21 cellular contexts compared by ENCODE assay signal in the genomic region with DNA sequence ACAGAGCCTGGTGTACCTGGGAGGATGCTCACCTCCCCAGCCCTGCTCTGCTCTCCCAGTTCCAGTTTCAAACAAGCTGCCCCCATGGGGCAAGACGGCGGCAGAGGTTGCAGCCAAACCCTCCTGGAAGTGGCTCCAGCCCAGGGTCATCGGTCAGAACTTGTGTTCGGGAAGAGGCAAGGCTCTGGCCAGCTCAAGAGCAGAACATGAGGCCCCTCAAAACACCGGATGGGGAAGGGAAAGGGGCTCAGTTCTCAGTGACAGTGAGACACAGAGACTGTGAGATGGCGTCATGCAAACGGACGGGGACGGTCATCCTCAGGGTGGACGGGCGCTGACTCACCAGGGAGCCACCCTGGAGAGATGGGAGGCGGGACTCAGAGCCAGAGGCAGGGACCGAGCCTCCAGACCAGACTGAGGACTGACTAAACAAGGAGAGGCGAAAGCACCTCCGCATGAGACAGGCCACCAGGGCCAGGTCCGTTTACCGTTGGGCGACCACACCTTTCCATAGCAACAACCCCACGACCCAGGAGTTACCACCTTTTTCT.
DNase-seq lines count a peak whose midpoint lies in the region; ATAC-seq and TF ChIP-seq lines count a peak whose summit lies in the region.
"Had no signal": no experiment of that assay in that cellular context is flagged by ENCODE, and none has a peak within 500 bp of the region (broad histone marks: within the 10 kb centered on the region; RNA-seq: fewer than 3 reads in every experiment).

No MANE protein-coding gene starts in this region.

- peaks cover 5% of the 10 kb centered on the region; the same call in 1 of the 2 replicates for H3F3A ChIP-seq in GM23338 (replicated peaks; ENCODE audit: low read depth)

- peaks cover 5% of the 10 kb centered on the region; the same call in 1 of the 2 replicates for H3K9me2 ChIP-seq in GM23338 (ENCODE audit: insufficient read depth)

- TF ChIP-seq CTCF in GM23338 (conservative IDR thresholded peaks at IDR 0.05; ENCODE audit: low read depth in 2 of 2) (no peak), stomach (IDR thresholded peaks at IDR 0.05) (no peak)

- no peak overlapping the region for H3K4me2 ChIP-seq in GM23338
- H3K4me2 ChIP-seq: KMS-11 had no signal

- ATAC-seq in GM23338, result no peak
- ATAC-seq in HG03135 (IDR thresholded peaks at IDR 0.05; ENCODE audit: unreplicated experiment), result no peak
- no peak for ATAC-seq in HG02840 (IDR thresholded peaks at IDR 0.05; ENCODE audit: low FRiP score, unreplicated experiment)
- no peak for ATAC-seq in left colon
- ATAC-seq: activated CD8-positive, alpha-beta T cell treated with anti-CD3 and anti-CD28 coated beads, Interleukin-2, amount 10 ng/mL, durations not matched to agents 7 days and 5 days had no signal

- 41 to 58% (median 45%) methylated on average over 15 to 19 of the region's 19 CpGs for WGBS in stomach, 5 donors

- peaks cover 40% of the 10 kb centered on the region for H3K4me1 Mint-ChIP-seq in GM23338
- H3K4me1 Mint-ChIP-seq: activated naive CD8-positive, alpha-beta T cell treated with anti-CD3 and anti-CD28 coated beads, Interleukin-2, amount 50 U/mL, for 24 hours; CD8-positive, alpha-beta memory T cell had no signal

- H3K9me3 ChIP-seq in stomach, result no peaks in the 10 kb centered on the region
- H3K9me3 ChIP-seq: esophagus muscularis mucosa had no signal

- intact Hi-C loops in stomach (cut with DNase I; ENCODE audit: low total_unique reads), result no loop called here
- intact Hi-C loops in left colon (cut with DNase I, micrococcal nuclease), result no loop called here

- no peak overlapping the region for H3K4me3 Mint-ChIP-seq in GM23338
- H3K4me3 Mint-ChIP-seq: activated CD8-positive, alpha-beta T cell treated with anti-CD3 and anti-CD28 coated beads, Interleukin-2, amount 10 ng/mL, durations not matched to agents 7 days and 5 days; activated naive CD8-positive, alpha-beta T cell treated with anti-CD3 and anti-CD28 coated beads, Interleukin-2, amount 50 U/mL, for 24 hours; activated T-cell treated with anti-CD3 and anti-CD28 coated beads, Interleukin-2, amount 50 U/mL, for 72 hours; CD8-positive, alpha-beta memory T cell; nephron had no signal

- H3K4me3 ChIP-seq in GM23338, result no peak overlapping the region
- no peak overlapping the region for H3K4me3 ChIP-seq in stomach
- H3K4me3 ChIP-seq: cardiac muscle cell, esophagus muscularis mucosa had no signal

- H3K27me3 ChIP-seq in GM23338 (ENCODE audit: insufficient read depth) (peaks cover 3% of the 10 kb centered on the region; the same call in 1 of the 2 replicates), stomach (peaks cover 14 to 91% (median 46%) of the 10 kb centered on the region in 3 donors)

- H3K79me2 ChIP-seq in GM23338 (replicated peaks; ENCODE audit: insufficient read depth), result no peaks in the 10 kb centered on the region

- H4K20me1 ChIP-seq in GM23338 (replicated peaks; ENCODE audit: insufficient read depth), result no peaks in the 10 kb centered on the region

- no peaks in the 10 kb centered on the region for H3K36me3 ChIP-seq in GM23338 (ENCODE audit: insufficient read depth)
- H3K36me3 ChIP-seq in stomach, result no peaks in the 10 kb centered on the region
- H3K36me3 ChIP-seq: cardiac muscle cell, esophagus muscularis mucosa, WERI-Rb-1 had no signal

- H3K36me3 Mint-ChIP-seq in GM23338 (ENCODE audit: low read depth), result no peaks in the 10 kb centered on the region; the same call in 2 of the 3 replicates
- H3K36me3 Mint-ChIP-seq: CD8-positive, alpha-beta memory T cell had no signal

- no peak overlapping the region for H2AFZ ChIP-seq in GM23338

- H3K27ac Mint-ChIP-seq in GM23338, result peak overlapping the region; percentile 65; the same call in 1 of the 2 replicates
- H3K27ac Mint-ChIP-seq: activated CD8-positive, alpha-beta T cell treated with anti-CD3 and anti-CD28 coated beads, Interleukin-2, amount 10 ng/mL, durations not matched to agents 7 days and 5 days; activated naive CD8-positive, alpha-beta T cell treated with anti-CD3 and anti-CD28 coated beads, Interleukin-2, amount 50 U/mL, for 24 hours; activated T-cell treated with anti-CD3 and anti-CD28 coated beads, Interleukin-2, amount 50 U/mL, for 72 hours; CD8-positive, alpha-beta memory T cell; nephron had no signal

- no peak for TF ChIP-seq EP300 in stomach (IDR thresholded peaks at IDR 0.05)

- no peak for TF ChIP-seq POLR2A in stomach (IDR thresholded peaks at IDR 0.05)

- H3K27me3 Mint-ChIP-seq in GM23338 (ENCODE audit: insufficient read depth, low read depth, poor library complexity), result peaks cover 34% of the 10 kb centered on the region

- H3K27ac ChIP-seq in GM23338 (ENCODE audit: low read depth) (no peak overlapping the region), stomach (no peak overlapping the region)
- H3K27ac ChIP-seq: cardiac muscle cell, esophagus muscularis mucosa, KMS-11, WERI-Rb-1 had no signal

- H3K4me1 ChIP-seq in GM23338 (ENCODE audit: insufficient read depth), result no peaks in the 10 kb centered on the region; the same call in 1 of the 2 replicates
- peaks cover 0 to 11% (median 3%) of the 10 kb centered on the region in 4 donors for H3K4me1 ChIP-seq in stomach
- H3K4me1 ChIP-seq: esophagus muscularis mucosa had no signal

- peak; percentile 87 for DNase-seq in A172 (ENCODE audit: low spot score)
- no peak for DNase-seq in GM23338 (ENCODE audit: low spot score)
- peak; percentile 64 for DNase-seq in RPMI7951 (ENCODE audit: low read depth)
- peak; percentile 50 for DNase-seq in kidney tubule cell (ENCODE audit: low spot score)
- no peak for DNase-seq in stomach
- DNase-seq in left colon, result no peak
- DNase-seq: activated CD8-positive, alpha-beta T cell treated with anti-CD3 and anti-CD28 coated beads, Interleukin-2, amount 10 ng/mL, durations not matched to agents 7 days and 5 days; activated naive CD8-positive, alpha-beta T cell treated with anti-CD3 and anti-CD28 coated beads, Interleukin-2, amount 50 U/mL, for 24 hours; CD8-positive, alpha-beta memory T cell; NCI-H1417; NCI-H774; RPMI8226; T-helper 1 cell; WERI-Rb-1 had no signal

- no peaks in the 10 kb centered on the region for H3K9me3 Mint-ChIP-seq in GM23338
- H3K9me3 Mint-ChIP-seq: CD8-positive, alpha-beta memory T cell had no signal

TF ChIP-seq in GM23338, 12 proteins besides CTCF, POLR2A, EP300 and RAD21 (continues in another document):
- TF ChIP-seq, protein P1, sequence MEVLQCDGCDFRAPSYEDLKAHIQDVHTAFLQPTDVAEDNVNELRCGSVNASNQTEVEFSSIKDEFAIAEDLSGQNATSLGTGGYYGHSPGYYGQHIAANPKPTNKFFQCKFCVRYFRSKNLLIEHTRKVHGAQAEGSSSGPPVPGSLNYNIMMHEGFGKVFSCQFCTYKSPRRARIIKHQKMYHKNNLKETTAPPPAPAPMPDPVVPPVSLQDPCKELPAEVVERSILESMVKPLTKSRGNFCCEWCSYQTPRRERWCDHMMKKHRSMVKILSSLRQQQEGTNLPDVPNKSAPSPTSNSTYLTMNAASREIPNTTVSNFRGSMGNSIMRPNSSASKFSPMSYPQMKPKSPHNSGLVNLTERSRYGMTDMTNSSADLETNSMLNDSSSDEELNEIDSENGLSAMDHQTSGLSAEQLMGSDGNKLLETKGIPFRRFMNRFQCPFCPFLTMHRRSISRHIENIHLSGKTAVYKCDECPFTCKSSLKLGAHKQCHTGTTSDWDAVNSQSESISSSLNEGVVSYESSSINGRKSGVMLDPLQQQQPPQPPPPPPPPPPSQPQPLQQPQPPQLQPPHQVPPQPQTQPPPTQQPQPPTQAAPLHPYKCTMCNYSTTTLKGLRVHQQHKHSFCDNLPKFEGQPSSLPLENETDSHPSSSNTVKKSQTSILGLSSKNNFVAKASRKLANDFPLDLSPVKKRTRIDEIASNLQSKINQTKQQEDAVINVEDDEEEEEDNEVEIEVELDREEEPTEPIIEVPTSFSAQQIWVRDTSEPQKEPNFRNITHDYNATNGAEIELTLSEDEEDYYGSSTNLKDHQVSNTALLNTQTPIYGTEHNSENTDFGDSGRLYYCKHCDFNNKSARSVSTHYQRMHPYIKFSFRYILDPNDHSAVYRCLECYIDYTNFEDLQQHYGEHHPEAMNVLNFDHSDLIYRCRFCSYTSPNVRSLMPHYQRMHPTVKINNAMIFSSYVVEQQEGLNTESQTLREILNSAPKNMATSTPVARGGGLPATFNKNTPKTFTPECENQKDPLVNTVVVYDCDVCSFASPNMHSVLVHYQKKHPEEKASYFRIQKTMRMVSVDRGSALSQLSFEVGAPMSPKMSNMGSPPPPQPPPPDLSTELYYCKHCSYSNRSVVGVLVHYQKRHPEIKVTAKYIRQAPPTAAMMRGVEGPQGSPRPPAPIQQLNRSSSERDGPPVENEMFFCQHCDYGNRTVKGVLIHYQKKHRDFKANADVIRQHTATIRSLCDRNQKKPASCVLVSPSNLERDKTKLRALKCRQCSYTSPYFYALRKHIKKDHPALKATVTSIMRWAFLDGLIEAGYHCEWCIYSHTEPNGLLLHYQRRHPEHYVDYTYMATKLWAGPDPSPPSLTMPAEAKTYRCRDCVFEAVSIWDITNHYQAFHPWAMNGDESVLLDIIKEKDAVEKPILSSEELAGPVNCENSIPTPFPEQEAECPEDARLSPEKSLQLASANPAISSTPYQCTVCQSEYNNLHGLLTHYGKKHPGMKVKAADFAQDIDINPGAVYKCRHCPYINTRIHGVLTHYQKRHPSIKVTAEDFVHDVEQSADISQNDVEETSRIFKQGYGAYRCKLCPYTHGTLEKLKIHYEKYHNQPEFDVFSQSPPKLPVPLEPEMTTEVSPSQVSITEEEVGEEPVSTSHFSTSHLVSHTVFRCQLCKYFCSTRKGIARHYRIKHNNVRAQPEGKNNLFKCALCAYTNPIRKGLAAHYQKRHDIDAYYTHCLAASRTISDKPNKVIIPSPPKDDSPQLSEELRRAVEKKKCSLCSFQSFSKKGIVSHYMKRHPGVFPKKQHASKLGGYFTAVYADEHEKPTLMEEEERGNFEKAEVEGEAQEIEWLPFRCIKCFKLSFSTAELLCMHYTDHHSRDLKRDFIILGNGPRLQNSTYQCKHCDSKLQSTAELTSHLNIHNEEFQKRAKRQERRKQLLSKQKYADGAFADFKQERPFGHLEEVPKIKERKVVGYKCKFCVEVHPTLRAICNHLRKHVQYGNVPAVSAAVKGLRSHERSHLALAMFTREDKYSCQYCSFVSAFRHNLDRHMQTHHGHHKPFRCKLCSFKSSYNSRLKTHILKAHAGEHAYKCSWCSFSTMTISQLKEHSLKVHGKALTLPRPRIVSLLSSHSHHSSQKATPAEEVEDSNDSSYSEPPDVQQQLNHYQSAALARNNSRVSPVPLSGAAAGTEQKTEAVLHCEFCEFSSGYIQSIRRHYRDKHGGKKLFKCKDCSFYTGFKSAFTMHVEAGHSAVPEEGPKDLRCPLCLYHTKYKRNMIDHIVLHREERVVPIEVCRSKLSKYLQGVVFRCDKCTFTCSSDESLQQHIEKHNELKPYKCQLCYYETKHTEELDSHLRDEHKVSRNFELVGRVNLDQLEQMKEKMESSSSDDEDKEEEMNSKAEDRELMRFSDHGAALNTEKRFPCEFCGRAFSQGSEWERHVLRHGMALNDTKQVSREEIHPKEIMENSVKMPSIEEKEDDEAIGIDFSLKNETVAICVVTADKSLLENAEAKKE (CRISPR knock-in tag; IDR thresholded peaks at IDR 0.05), result no peak
- TF ChIP-seq ZNF114 (CRISPR knock-in tag; IDR thresholded peaks at IDR 0.05) (no peak), ZNF331 (CRISPR knock-in tag; IDR thresholded peaks at IDR 0.05; ENCODE audit: low read depth) (no peak), NANOG (IDR thresholded peaks at IDR 0.05; ENCODE audit: borderline replicate concordance) (no peak), JUNB (IDR thresholded peaks at IDR 0.05; ENCODE audit: unreplicated experiment) (no peak)

Comparison
In these comparisons a context has a peak if more than half of its experiments do, and no peak if none do; other contexts are left out.
1. DNase-seq: peak in A172 (single experiment), RPMI7951 (single experiment) and kidney tubule cell (single experiment); none in GM23338 (single experiment), stomach (single experiment) and left colon (0 of 2).